29 cellular contexts compared by ENCODE assay signal in the genomic region with DNA sequence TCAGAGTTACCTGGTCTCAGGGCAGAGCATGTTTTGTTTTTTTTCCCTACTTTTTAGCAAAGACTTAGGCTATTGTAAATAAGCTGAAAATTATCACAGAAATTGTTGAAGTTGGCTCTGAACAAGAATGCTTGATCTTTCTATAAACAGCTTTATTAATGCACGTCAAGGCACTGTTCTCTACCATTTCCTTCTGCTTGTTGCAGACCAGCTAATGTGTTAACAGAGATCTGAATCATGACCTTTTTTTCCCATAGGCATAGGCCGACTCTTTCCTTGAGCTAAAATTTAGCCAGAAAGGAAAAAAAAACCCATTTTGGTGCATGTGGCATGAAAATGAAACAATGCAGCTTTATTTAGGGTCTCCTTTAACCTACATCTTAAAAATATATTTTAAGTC.
"Had no signal": no experiment of that assay in that cellular context is flagged by ENCODE, and none has a peak within 500 bp of the region (broad histone marks: within the 10 kb centered on the region; RNA-seq: fewer than 3 reads in every experiment).

No MANE protein-coding gene starts in this region.

- H3K27ac ChIP-seq: ascending aorta, Peyer's patch, RWPE1, SJCRH30 had no signal

- H3K36me3 Mint-ChIP-seq: activated CD8-positive, alpha-beta memory T cell treated with anti-CD3 and anti-CD28 coated beads, Interleukin-2, amount 10 ng/mL, durations not matched to agents 7 days and 5 days; activated naive CD4-positive, alpha-beta T cell treated with anti-CD3 and anti-CD28 coated beads, Interleukin-2, amount 50 U/mL, for 72 hours had no signal

- H3K36me3 ChIP-seq: ascending aorta, Peyer's patch, SJCRH30 had no signal

- H3K27me3 ChIP-seq: ascending aorta, Peyer's patch, SJCRH30 had no signal

- H3K9me3 ChIP-seq: ascending aorta, Peyer's patch, SJCRH30 had no signal

- H3K27ac Mint-ChIP-seq: activated B cell treated with CpG ODN at 0.5 μM for 24 hours; activated CD4-positive, alpha-beta T cell treated with anti-CD3 and anti-CD28 coated beads, Interleukin-2, amount 10 ng/mL, durations not matched to agents 24 days and 14 days; activated CD8-positive, alpha-beta memory T cell treated with anti-CD3 and anti-CD28 coated beads, Interleukin-2, amount 10 ng/mL, durations not matched to agents 7 days and 5 days; activated naive CD8-positive, alpha-beta T cell treated with anti-CD3 and anti-CD28 coated beads, Interleukin-2, amount 50 U/mL, for 24 hours; brain; T-helper 1 cell treated with Interleukin-12 subunit alpha and Interleukin-12 subunit beta and Interleukin-4 antibody, amounts not matched to agents 30 μg/mL and 1 μg/mL, for 36 hours had no signal

- DNase-seq: activated B cell treated with CpG ODN at 0.5 μM for 24 hours; activated CD4-positive, alpha-beta T cell treated with anti-CD3 and anti-CD28 coated beads for 1 hour; activated CD4-positive, alpha-beta T cell treated with anti-CD3 and anti-CD28 coated beads, Interleukin-2, amount 10 ng/mL, durations not matched to agents 24 days and 14 days; activated CD4-positive, alpha-beta T cell treated with anti-CD3 and anti-CD28 coated beads, Interleukin-2, amount 50 U/mL, for 48 hours; activated CD8-positive, alpha-beta memory T cell treated with anti-CD3 and anti-CD28 coated beads, Interleukin-2, amount 10 ng/mL, durations not matched to agents 7 days and 5 days; activated effector memory CD4-positive, alpha-beta T cell treated with anti-CD3 and anti-CD28 coated beads, Interleukin-2, amount 50 U/mL, for 16 hours; activated naive CD4-positive, alpha-beta T cell treated with Interleukin-2 at 50 U/mL for 16 hours; activated naive CD8-positive, alpha-beta T cell treated with anti-CD3 and anti-CD28 coated beads, Interleukin-2, amount 50 U/mL, for 24 hours; activated T-cell treated with anti-CD3 and anti-CD28 coated beads, Interleukin-2, amount 50 U/mL, for 4 hours; amniotic stem cell; Kasumi-1; KBM-7; NCI-H1105 treated with DMSO at 0.1 percent for 48 hours; NCI-H1436 treated with DMSO at 0.1 percent for 48 hours; NCI-H187; NCI-H2081; NCI-H510A treated with DMSO at 0.1 percent for 48 hours; NK-92 treated with Interleukin-12 subunit alpha and Interleukin-12 subunit beta, amount 100 ng/mL, for 24 hours; OCI-M1; Peyer's patch; Right ventricle myocardium superior; SJCRH30; SW 1271 had no signal

- ATAC-seq: activated CD8-positive, alpha-beta memory T cell treated with anti-CD3 and anti-CD28 coated beads, Interleukin-2, amount 10 ng/mL, durations not matched to agents 7 days and 5 days; activated naive CD4-positive, alpha-beta T cell treated with anti-CD3 and anti-CD28 coated beads, Interleukin-2, amount 50 U/mL, for 72 hours; activated naive CD8-positive, alpha-beta T cell treated with anti-CD3 and anti-CD28 coated beads, Interleukin-2, amount 50 U/mL, for 24 hours; activated T-cell treated with anti-CD3 and anti-CD28 coated beads, Interleukin-2, amount 50 U/mL, for 4 hours; SK-N-SH treated with all-trans-retinoic acid at 6 μM for 48 hours had no signal

- H3K9me3 Mint-ChIP-seq: activated CD4-positive, alpha-beta T cell treated with anti-CD3 and anti-CD28 coated beads, Interleukin-2, amount 10 ng/mL, durations not matched to agents 24 days and 14 days; activated naive CD4-positive, alpha-beta T cell treated with anti-CD3 and anti-CD28 coated beads, Interleukin-2, amount 50 U/mL, for 72 hours; activated naive CD8-positive, alpha-beta T cell treated with anti-CD3 and anti-CD28 coated beads, Interleukin-2, amount 50 U/mL, for 24 hours; activated T-cell treated with anti-CD3 and anti-CD28 coated beads, Interleukin-2, amount 50 U/mL, for 4 hours; T-helper 1 cell treated with Interleukin-12 subunit alpha and Interleukin-12 subunit beta and Interleukin-4 antibody, amounts not matched to agents 30 μg/mL and 1 μg/mL, for 36 hours had no signal

- H3K4me3 Mint-ChIP-seq: activated B cell treated with CpG ODN at 0.5 μM for 24 hours; activated CD4-positive, alpha-beta T cell treated with anti-CD3 and anti-CD28 coated beads, Interleukin-2, amount 10 ng/mL, durations not matched to agents 24 days and 14 days; activated CD8-positive, alpha-beta memory T cell treated with anti-CD3 and anti-CD28 coated beads, Interleukin-2, amount 10 ng/mL, durations not matched to agents 7 days and 5 days; activated naive CD8-positive, alpha-beta T cell treated with anti-CD3 and anti-CD28 coated beads, Interleukin-2, amount 50 U/mL, for 24 hours; activated T-cell treated with anti-CD3 and anti-CD28 coated beads, Interleukin-2, amount 50 U/mL, for 4 hours; brain; T-helper 1 cell treated with Interleukin-12 subunit alpha and Interleukin-12 subunit beta and Interleukin-4 antibody, amounts not matched to agents 30 μg/mL and 1 μg/mL, for 36 hours had no signal

- H3K4me3 ChIP-seq: ascending aorta, Peyer's patch, SJCRH30 had no signal

- H3K4me1 Mint-ChIP-seq: activated B cell treated with CpG ODN at 0.5 μM for 24 hours; activated CD4-positive, alpha-beta T cell treated with anti-CD3 and anti-CD28 coated beads, Interleukin-2, amount 10 ng/mL, durations not matched to agents 24 days and 14 days; activated CD8-positive, alpha-beta memory T cell treated with anti-CD3 and anti-CD28 coated beads, Interleukin-2, amount 10 ng/mL, durations not matched to agents 7 days and 5 days; activated naive CD8-positive, alpha-beta T cell treated with anti-CD3 and anti-CD28 coated beads, Interleukin-2, amount 50 U/mL, for 24 hours had no signal

- H3K4me1 ChIP-seq: Peyer's patch, SJCRH30 had no signal
